ENCODE assay signal across 1 cellular context in genomic region chr16:30984669-30985400, GRCh38.
TF ChIP-seq lines count a peak whose summit lies in the region.

Gene HSD3B7 (plus strand): TSS chr16:30985207. CDS start chr16:30985659, 452 bp downstream.

TF ChIP-seq in HepG2, 621 proteins besides CTCF, POLR2A, EP300 and RAD21 (continued from another document and continues in another):
- TF ChIP-seq, protein P1, sequence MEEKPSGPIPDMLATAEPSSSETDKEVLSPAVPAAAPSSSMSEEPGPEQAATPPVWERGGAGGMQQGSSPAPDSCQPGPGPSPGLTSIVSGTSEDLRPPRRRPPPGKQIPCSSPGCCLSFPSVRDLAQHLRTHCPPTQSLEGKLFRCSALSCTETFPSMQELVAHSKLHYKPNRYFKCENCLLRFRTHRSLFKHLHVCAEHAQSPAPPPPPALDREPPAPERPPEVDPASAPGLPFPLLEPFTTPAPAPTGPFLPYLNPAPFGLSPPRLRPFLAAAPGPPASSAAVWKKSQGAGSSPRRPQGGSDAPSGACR (CRISPR knock-in tag; IDR thresholded peaks at IDR 0.05) = no peak
- no peak for TF ChIP-seq TAF15 (IDR thresholded peaks at IDR 0.05; ENCODE audit: low read depth, low read length, poor library complexity, severe bottlenecking)
- peak; percentile 21; the same call in 1 of the 2 replicates for TF ChIP-seq RELA (CRISPR knock-in tag; IDR thresholded peaks at IDR 0.05)
- no peak for TF ChIP-seq PAX8 (CRISPR knock-in tag; IDR thresholded peaks at IDR 0.05; ENCODE audit: borderline replicate concordance)
- TF ChIP-seq HOXA5 (CRISPR knock-in tag; IDR thresholded peaks at IDR 0.05) = peak; percentile 56; the same call in 1 of the 2 replicates
- TF ChIP-seq DRAP1 (CRISPR knock-in tag; IDR thresholded peaks at IDR 0.05) = no peak; the same call in 1 of the 2 replicates
- TF ChIP-seq CCDC6 (CRISPR knock-in tag; IDR thresholded peaks at IDR 0.05) = no peak
- no peak; the same call in 1 of the 2 replicates for TF ChIP-seq ZFP90 (CRISPR knock-in tag; IDR thresholded peaks at IDR 0.05; ENCODE audit: borderline replicate concordance)
- TF ChIP-seq, protein P2, sequence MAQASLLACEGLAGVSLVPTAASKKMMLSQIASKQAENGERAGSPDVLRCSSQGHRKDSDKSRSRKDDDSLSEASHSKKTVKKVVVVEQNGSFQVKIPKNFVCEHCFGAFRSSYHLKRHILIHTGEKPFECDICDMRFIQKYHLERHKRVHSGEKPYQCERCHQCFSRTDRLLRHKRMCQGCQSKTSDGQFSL (CRISPR knock-in tag; IDR thresholded peaks at IDR 0.05) = peak; percentile 91; the same call in 1 of the 2 replicates
- TF ChIP-seq ZNF768 (CRISPR knock-in tag; IDR thresholded peaks at IDR 0.05) = peak; percentile 87
- TF ChIP-seq ZNF720 (CRISPR knock-in tag; IDR thresholded peaks at IDR 0.05) = no peak
- TF ChIP-seq RARG (CRISPR knock-in tag; IDR thresholded peaks at IDR 0.05; ENCODE audit: low read depth) = no peak
- TF ChIP-seq KLF16 (CRISPR knock-in tag; IDR thresholded peaks at IDR 0.05) = no peak
- 0 out of 2 replicates have a peak, but pooled peaks have one; percentile 42 for TF ChIP-seq ZNF674 (CRISPR knock-in tag; IDR thresholded peaks at IDR 0.05; ENCODE audit: low read depth)
- TF ChIP-seq NR2F2 (IDR thresholded peaks at IDR 0.05; ENCODE audit: borderline replicate concordance, low read depth) = peak; percentile 57; the same call in 1 of the 2 replicates
- TF ChIP-seq JUN (CRISPR knock-in tag; IDR thresholded peaks at IDR 0.05) = no peak
- TF ChIP-seq, protein P3, sequence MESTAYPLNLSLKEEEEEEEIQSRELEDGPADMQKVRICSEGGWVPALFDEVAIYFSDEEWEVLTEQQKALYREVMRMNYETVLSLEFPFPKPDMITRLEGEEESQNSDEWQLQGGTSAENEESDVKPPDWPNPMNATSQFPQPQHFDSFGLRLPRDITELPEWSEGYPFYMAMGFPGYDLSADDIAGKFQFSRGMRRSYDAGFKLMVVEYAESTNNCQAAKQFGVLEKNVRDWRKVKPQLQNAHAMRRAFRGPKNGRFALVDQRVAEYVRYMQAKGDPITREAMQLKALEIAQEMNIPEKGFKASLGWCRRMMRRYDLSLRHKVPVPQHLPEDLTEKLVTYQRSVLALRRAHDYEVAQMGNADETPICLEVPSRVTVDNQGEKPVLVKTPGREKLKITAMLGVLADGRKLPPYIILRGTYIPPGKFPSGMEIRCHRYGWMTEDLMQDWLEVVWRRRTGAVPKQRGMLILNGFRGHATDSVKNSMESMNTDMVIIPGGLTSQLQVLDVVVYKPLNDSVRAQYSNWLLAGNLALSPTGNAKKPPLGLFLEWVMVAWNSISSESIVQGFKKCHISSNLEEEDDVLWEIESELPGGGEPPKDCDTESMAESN (CRISPR knock-in tag; conservative IDR thresholded peaks at IDR 0.05) = peak; percentile 75
- TF ChIP-seq, protein P4, sequence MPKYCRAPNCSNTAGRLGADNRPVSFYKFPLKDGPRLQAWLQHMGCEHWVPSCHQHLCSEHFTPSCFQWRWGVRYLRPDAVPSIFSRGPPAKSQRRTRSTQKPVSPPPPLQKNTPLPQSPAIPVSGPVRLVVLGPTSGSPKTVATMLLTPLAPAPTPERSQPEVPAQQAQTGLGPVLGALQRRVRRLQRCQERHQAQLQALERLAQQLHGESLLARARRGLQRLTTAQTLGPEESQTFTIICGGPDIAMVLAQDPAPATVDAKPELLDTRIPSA (CRISPR knock-in tag; IDR thresholded peaks at IDR 0.05; ENCODE audit: borderline replicate concordance) = no peak; the same call in 1 of the 2 replicates
- peak; percentile 53; the same call in 1 of the 2 replicates for TF ChIP-seq ZNF788 (CRISPR knock-in tag; IDR thresholded peaks at IDR 0.05; ENCODE audit: borderline replicate concordance)
- TF ChIP-seq SRSF4 (IDR thresholded peaks at IDR 0.05; ENCODE audit: low read depth, low read length, poor library complexity, severe bottlenecking) = no peak
- no peak for TF ChIP-seq MAFK (conservative IDR thresholded peaks at IDR 0.05 in 1 of 2, IDR thresholded peaks at IDR 0.05 in 1 of 2; ENCODE audit: low read length in 2 of 2)
- no peak for TF ChIP-seq ZNF484 (CRISPR knock-in tag; IDR thresholded peaks at IDR 0.05; ENCODE audit: borderline replicate concordance, low read depth)
- no peak for TF ChIP-seq HMG20A (CRISPR knock-in tag; IDR thresholded peaks at IDR 0.05; ENCODE audit: borderline replicate concordance)
- no peak for TF ChIP-seq CEBPZ (IDR thresholded peaks at IDR 0.05; ENCODE audit: low read length)
- TF ChIP-seq, protein P5, sequence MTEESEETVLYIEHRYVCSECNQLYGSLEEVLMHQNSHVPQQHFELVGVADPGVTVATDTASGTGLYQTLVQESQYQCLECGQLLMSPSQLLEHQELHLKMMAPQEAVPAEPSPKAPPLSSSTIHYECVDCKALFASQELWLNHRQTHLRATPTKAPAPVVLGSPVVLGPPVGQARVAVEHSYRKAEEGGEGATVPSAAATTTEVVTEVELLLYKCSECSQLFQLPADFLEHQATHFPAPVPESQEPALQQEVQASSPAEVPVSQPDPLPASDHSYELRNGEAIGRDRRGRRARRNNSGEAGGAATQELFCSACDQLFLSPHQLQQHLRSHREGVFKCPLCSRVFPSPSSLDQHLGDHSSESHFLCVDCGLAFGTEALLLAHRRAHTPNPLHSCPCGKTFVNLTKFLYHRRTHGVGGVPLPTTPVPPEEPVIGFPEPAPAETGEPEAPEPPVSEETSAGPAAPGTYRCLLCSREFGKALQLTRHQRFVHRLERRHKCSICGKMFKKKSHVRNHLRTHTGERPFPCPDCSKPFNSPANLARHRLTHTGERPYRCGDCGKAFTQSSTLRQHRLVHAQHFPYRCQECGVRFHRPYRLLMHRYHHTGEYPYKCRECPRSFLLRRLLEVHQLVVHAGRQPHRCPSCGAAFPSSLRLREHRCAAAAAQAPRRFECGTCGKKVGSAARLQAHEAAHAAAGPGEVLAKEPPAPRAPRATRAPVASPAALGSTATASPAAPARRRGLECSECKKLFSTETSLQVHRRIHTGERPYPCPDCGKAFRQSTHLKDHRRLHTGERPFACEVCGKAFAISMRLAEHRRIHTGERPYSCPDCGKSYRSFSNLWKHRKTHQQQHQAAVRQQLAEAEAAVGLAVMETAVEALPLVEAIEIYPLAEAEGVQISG (CRISPR knock-in tag; IDR thresholded peaks at IDR 0.05) = peak; percentile 40
- no peak; the same call in 1 of the 2 replicates for TF ChIP-seq ZBTB7A (CRISPR knock-in tag; IDR thresholded peaks at IDR 0.05)
- TF ChIP-seq MTA3 (CRISPR knock-in tag; IDR thresholded peaks at IDR 0.05) = no peak
- TF ChIP-seq, protein P6, sequence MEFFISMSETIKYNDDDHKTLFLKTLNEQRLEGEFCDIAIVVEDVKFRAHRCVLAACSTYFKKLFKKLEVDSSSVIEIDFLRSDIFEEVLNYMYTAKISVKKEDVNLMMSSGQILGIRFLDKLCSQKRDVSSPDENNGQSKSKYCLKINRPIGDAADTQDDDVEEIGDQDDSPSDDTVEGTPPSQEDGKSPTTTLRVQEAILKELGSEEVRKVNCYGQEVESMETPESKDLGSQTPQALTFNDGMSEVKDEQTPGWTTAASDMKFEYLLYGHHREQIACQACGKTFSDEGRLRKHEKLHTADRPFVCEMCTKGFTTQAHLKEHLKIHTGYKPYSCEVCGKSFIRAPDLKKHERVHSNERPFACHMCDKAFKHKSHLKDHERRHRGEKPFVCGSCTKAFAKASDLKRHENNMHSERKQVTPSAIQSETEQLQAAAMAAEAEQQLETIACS (CRISPR knock-in tag; IDR thresholded peaks at IDR 0.05) = no peak
- no peak for TF ChIP-seq FOXP1 (IDR thresholded peaks at IDR 0.05)
- no peak for TF ChIP-seq FOXP1 (CRISPR knock-in tag; IDR thresholded peaks at IDR 0.05)
- TF ChIP-seq RFX5 (IDR thresholded peaks at IDR 0.05; ENCODE audit: low read depth, low read length) = no peak
- TF ChIP-seq JARID2 (CRISPR knock-in tag; IDR thresholded peaks at IDR 0.05; ENCODE audit: insufficient replicate concordance) = no peak
- TF ChIP-seq ZNF251 (CRISPR knock-in tag; IDR thresholded peaks at IDR 0.05) = no peak
- TF ChIP-seq, protein P7, sequence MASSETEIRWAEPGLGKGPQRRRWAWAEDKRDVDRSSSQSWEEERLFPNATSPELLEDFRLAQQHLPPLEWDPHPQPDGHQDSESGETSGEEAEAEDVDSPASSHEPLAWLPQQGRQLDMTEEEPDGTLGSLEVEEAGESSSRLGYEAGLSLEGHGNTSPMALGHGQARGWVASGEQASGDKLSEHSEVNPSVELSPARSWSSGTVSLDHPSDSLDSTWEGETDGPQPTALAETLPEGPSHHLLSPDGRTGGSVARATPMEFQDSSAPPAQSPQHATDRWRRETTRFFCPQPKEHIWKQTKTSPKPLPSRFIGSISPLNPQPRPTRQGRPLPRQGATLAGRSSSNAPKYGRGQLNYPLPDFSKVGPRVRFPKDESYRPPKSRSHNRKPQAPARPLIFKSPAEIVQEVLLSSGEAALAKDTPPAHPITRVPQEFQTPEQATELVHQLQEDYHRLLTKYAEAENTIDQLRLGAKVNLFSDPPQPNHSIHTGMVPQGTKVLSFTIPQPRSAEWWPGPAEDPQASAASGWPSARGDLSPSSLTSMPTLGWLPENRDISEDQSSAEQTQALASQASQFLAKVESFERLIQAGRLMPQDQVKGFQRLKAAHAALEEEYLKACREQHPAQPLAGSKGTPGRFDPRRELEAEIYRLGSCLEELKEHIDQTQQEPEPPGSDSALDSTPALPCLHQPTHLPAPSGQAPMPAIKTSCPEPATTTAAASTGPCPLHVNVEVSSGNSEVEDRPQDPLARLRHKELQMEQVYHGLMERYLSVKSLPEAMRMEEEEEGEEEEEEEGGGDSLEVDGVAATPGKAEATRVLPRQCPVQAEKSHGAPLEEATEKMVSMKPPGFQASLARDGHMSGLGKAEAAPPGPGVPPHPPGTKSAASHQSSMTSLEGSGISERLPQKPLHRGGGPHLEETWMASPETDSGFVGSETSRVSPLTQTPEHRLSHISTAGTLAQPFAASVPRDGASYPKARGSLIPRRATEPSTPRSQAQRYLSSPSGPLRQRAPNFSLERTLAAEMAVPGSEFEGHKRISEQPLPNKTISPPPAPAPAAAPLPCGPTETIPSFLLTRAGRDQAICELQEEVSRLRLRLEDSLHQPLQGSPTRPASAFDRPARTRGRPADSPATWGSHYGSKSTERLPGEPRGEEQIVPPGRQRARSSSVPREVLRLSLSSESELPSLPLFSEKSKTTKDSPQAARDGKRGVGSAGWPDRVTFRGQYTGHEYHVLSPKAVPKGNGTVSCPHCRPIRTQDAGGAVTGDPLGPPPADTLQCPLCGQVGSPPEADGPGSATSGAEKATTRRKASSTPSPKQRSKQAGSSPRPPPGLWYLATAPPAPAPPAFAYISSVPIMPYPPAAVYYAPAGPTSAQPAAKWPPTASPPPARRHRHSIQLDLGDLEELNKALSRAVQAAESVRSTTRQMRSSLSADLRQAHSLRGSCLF (CRISPR knock-in tag; IDR thresholded peaks at IDR 0.05; ENCODE audit: borderline replicate concordance) = no peak
- TF ChIP-seq ZNF329 (CRISPR knock-in tag; IDR thresholded peaks at IDR 0.05; ENCODE audit: low read depth) = 0 out of 2 replicates have a peak, but pooled peaks have one; percentile 19
- TF ChIP-seq NR1H2 (CRISPR knock-in tag; IDR thresholded peaks at IDR 0.05; ENCODE audit: borderline replicate concordance, low read depth) = 0 out of 2 replicates have a peak, but pooled peaks have one; percentile 61
- no peak for TF ChIP-seq FLYWCH1 (CRISPR knock-in tag; IDR thresholded peaks at IDR 0.05)
- no peak for TF ChIP-seq TARDBP (CRISPR knock-in tag; IDR thresholded peaks at IDR 0.05)
- TF ChIP-seq, protein P8, sequence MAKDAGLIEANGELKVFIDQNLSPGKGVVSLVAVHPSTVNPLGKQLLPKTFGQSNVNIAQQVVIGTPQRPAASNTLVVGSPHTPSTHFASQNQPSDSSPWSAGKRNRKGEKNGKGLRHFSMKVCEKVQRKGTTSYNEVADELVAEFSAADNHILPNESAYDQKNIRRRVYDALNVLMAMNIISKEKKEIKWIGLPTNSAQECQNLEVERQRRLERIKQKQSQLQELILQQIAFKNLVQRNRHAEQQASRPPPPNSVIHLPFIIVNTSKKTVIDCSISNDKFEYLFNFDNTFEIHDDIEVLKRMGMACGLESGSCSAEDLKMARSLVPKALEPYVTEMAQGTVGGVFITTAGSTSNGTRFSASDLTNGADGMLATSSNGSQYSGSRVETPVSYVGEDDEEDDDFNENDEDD (CRISPR knock-in tag; IDR thresholded peaks at IDR 0.05; ENCODE audit: borderline replicate concordance) = no peak
- no peak for TF ChIP-seq ARNT2 (CRISPR knock-in tag; IDR thresholded peaks at IDR 0.05; ENCODE audit: low read depth)
- TF ChIP-seq ZNF598 (CRISPR knock-in tag; IDR thresholded peaks at IDR 0.05; ENCODE audit: borderline replicate concordance) = no peak
